ENCODE assay signal across 9 cellular contexts in the genomic region with DNA sequence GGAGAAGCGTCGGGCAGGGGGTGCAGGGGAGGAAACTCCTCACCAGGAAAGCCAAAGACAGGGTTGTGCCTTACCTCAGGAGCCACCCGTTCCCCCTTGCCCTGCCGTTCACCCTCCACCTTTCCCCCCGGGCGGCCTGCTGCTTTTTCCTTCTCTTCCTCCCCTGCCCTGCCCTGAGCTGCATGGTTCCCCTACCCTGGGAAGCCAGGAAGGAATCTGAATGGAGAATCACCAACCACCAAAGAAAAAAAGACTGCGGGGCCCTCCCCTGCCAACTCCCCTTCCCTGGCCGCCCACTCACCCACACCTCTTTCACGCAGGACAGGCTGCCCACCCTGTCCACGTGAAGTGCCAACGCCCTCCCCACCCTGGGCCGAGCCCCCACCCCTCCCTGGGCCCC. TPM values are rescaled to one million over a fixed set of nuclear protein-coding genes. Genes with fewer than 3 reads are reported as not detected.
DNase-seq lines count a peak whose midpoint lies in the region; ATAC-seq, FAIRE-seq and TF ChIP-seq lines count a peak whose summit lies in the region.
"Had no signal": no experiment of that assay in that cellular context is flagged by ENCODE, and none has a peak within 500 bp of the region (broad histone marks: within the 10 kb centered on the region; RNA-seq: fewer than 3 reads in every experiment).

No MANE protein-coding gene starts in this region.

- TF ChIP-seq CTCF in coronary artery (IDR thresholded peaks at IDR 0.05), result no peak

- H3K9me3 Mint-ChIP-seq in T-helper 2 cell treated with Interferon-gamma antibody and Interleukin-4, amounts not matched to agents 5 μg/mL and 100 μg/mL, for 36 hours, result no peaks in the 10 kb centered on the region

- peaks cover 3% of the 10 kb centered on the region for H3K27me3 Mint-ChIP-seq in T-helper 2 cell treated with Interferon-gamma antibody and Interleukin-4, amounts not matched to agents 5 μg/mL and 100 μg/mL, for 36 hours (ENCODE audit: low read depth)

- H3K27ac Mint-ChIP-seq in T-helper 2 cell treated with Interferon-gamma antibody and Interleukin-4, amounts not matched to agents 5 μg/mL and 100 μg/mL, for 36 hours, result peak overlapping the region; percentile 100

- FAIRE-seq in GM12892 (lab: Jason Lieb, UNC), result peak; percentile 27

- no peak for ATAC-seq in GM18907 (IDR thresholded peaks at IDR 0.05; ENCODE audit: unreplicated experiment)

- DNase-seq in GM12892 (ENCODE audit: insufficient read length), result peak; percentile 28
- DNase-seq in T-helper 2 cell treated with Interferon-gamma antibody and Interleukin-4, amounts not matched to agents 5 μg/mL and 100 μg/mL, for 36 hours (ENCODE audit: low spot score), result peak; percentile 27
- DNase-seq in coronary artery (ENCODE audit: low spot score), result no peak
- DNase-seq in myocyte (ENCODE audit: low read depth), result peak; percentile 32
- DNase-seq in ureter (ENCODE audit: low spot score), result peak; percentile 60
- DNase-seq in D341Med (ENCODE audit: low spot score), result no peak
- DNase-seq in hepatic stellate cell (ENCODE audit: low spot score), result no peak

- TF ChIP-seq POLR2A in GM12892 (IDR thresholded peaks at IDR 0.05; ENCODE audit: low read depth, low read length), result no peak

- peak overlapping the region; percentile 85 for H3K4me3 ChIP-seq in coronary artery

- H3K36me3 Mint-ChIP-seq in T-helper 2 cell treated with Interferon-gamma antibody and Interleukin-4, amounts not matched to agents 5 μg/mL and 100 μg/mL, for 36 hours (ENCODE audit: low read depth), result peaks cover 26% of the 10 kb centered on the region

- peak overlapping the region; percentile 93 for H3K4me3 Mint-ChIP-seq in T-helper 2 cell treated with Interferon-gamma antibody and Interleukin-4, amounts not matched to agents 5 μg/mL and 100 μg/mL, for 36 hours

- H3K27ac ChIP-seq in coronary artery, result peak overlapping the region; percentile 97 to 98

- H3K4me1 Mint-ChIP-seq in T-helper 2 cell treated with Interferon-gamma antibody and Interleukin-4, amounts not matched to agents 5 μg/mL and 100 μg/mL, for 36 hours (ENCODE audit: low read depth), result peaks cover 20% of the 10 kb centered on the region

RNA-seq across cellular contexts. Expression of gene NFX1, which starts 0.8 kb away (rescaled TPM):
- polyA plus RNA-seq in GM12892 (2012; ENCODE audit: missing spikeins), result 26.2 TPM
- total RNA-seq in myocyte (29.8 and 37.0 TPM in 2 replicates), ureter (50.9 TPM)
- polyA plus RNA-seq in myocyte (2012), result 23.9 TPM

RNA-seq across cellular contexts. Expression of gene CHMP5, which starts 24.7 kb away (rescaled TPM):
- polyA plus RNA-seq in GM12892 (2012; ENCODE audit: missing spikeins), result 98.6 TPM
- total RNA-seq in myocyte (94.4 and 97.4 TPM in 2 replicates), ureter (53.4 TPM)
- 90.4 TPM for polyA plus RNA-seq in myocyte (2012)

RNA-seq across cellular contexts. Expression of gene BAG1, which starts 25.0 kb away (rescaled TPM):
- 56.9 TPM for polyA plus RNA-seq in GM12892 (2012; ENCODE audit: missing spikeins)
- total RNA-seq in myocyte (74.6 and 78.7 TPM in 2 replicates), ureter (139 TPM)
- polyA plus RNA-seq in myocyte (2012), result 74.4 TPM

RNA-seq across cellular contexts. Expression of gene SPINK4, which starts 49.5 kb away (rescaled TPM):
- not detected for polyA plus RNA-seq in GM12892 (2012; ENCODE audit: missing spikeins)
- not detected in 2 replicates for total RNA-seq in myocyte
- polyA plus RNA-seq in myocyte (2012), result not detected
- total RNA-seq in ureter, result not detected
- total RNA-seq: T-helper 1 cell treated with Interleukin-12 subunit alpha and Interleukin-12 subunit beta and Interleukin-4 antibody, amounts not matched to agents 30 ng/mL and 1 ng/mL, for 36 hours had no signal

Comparison
In these comparisons a context has a peak if more than half of its experiments do, and no peak if none do; other contexts are left out.
1. DNase-seq: peak in GM12892 (single experiment), T-helper 2 cell treated with Interferon-gamma antibody and Interleukin-4, amounts not matched to agents 5 μg/mL and 100 μg/mL, for 36 hours (single experiment), myocyte (single experiment) and ureter (single experiment); none in coronary artery (single experiment), D341Med (single experiment) and hepatic stellate cell (single experiment).